Comparison of ENCODE assay signal across 9 cellular contexts in the genomic region with DNA sequence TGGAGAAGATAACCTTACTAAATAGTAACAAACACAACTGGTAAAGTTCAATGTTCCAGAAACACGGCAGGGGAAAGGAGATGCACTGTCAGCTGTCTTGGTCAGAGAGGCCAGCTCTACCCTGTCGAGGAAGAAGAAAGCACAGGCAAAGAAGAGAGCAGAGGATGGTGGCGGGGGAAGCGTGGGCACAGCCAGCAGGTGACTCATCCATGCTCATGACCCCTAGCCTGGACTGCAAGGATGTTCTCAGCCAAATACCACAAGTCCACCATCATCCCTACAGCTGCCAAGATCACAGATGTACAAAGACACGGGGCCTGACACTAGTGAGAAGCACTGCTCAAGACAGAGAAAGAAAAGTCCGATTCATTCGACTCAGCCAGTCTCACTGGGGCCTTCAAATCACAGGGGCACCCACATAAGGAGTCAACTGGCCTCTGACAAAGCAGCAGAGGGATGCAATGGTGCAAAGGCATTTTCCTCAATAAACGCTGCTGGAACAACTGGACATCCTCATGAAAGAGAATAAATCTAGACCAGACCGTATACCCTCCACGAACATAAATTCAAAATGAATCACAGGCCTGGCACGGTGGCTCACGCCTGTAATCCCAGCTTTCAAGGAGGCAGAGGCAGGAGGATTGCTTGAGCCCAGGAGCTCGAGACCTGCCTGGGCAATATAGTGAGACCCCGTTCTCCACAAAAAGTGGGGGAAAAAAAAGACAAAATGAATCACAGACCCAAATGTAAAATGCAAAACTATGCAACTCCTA. TPM values are rescaled to one million over a fixed set of nuclear protein-coding genes. Genes with fewer than 3 reads are reported as not detected.
DNase-seq lines count a peak whose midpoint lies in the region; ATAC-seq, FAIRE-seq and TF ChIP-seq lines count a peak whose summit lies in the region.
"Had no signal": no experiment of that assay in that cellular context is flagged by ENCODE, and none has a peak within 500 bp of the region (broad histone marks: within the 10 kb centered on the region; RNA-seq: fewer than 3 reads in every experiment).

No MANE protein-coding gene starts in this region.

- no peak overlapping the region for H3K4me2 ChIP-seq in HepG2 (ENCODE audit: low read depth, low read length)

- DNase-seq in ACHN (peak; percentile 96), HFFc6 (peak; percentile 97), brain microvascular endothelial cell (peak; percentile 97), HepG2 (ENCODE audit: low spot score) (no peak), putamen (ENCODE audit: low spot score) (no peak), NOMO-1 treated with DMSO at 0.1 percent for 48 hours (lab: John Stamatoyannopoulos, UW; ENCODE audit: unreplicated experiment) (no peak), NCI-H524 (lab: John Stamatoyannopoulos, UW) (no peak), HPDE6-E6E7 (ENCODE audit: extremely low spot score) (no peak)
- DNase-seq: COR-L47 had no signal

- intact Hi-C loops in HepG2 (cut with micrococcal nuclease; ENCODE audit: unreplicated experiment) = no loop called here

- H3K4me1 ChIP-seq in HepG2 (ENCODE audit: insufficient read depth, low read length) = peaks cover 14% of the 10 kb centered on the region

- TF ChIP-seq EP300 in HepG2 (IDR thresholded peaks at IDR 0.05; ENCODE audit: low read depth in 2 of 2, low read length in 2 of 2) = no peak
- no peak for TF ChIP-seq EP300 in HepG2 (CRISPR knock-in tag; IDR thresholded peaks at IDR 0.05; ENCODE audit: borderline replicate concordance)

- no peak overlapping the region for H3K4me3 ChIP-seq in brain microvascular endothelial cell (ENCODE audit: low read depth, low read length)
- H3K4me3 ChIP-seq in HepG2 (replicated peaks in 1 of 3; ENCODE audit: insufficient read depth in 1 of 3, low read depth in 2 of 3, low read length in 3 of 3) = no peak overlapping the region

- no peaks in the 10 kb centered on the region for H3K9me3 Mint-ChIP-seq in HFFc6

- FAIRE-seq in HepG2 (lab: Jason Lieb, UNC) = no peak

- no TSS peak for BruUV-seq in HepG2 (replicated peaks; lab: Mats Ljungman, UMichigan)

- no peaks in the 10 kb centered on the region for H4K20me1 ChIP-seq in HepG2 (ENCODE audit: insufficient read depth, low read length)

- CTCF ChIA-PET in HepG2 (lab: Yijun Ruan, JAX; ENCODE audit: low intra/inter-chr PET ratio, low total read pairs) = no interaction called here

- H3K27me3 ChIP-seq in brain microvascular endothelial cell (replicated peaks) (no peaks in the 10 kb centered on the region), HepG2 (ENCODE audit: control insufficient read depth in 1 of 2, insufficient read depth in 2 of 2, low read length in 2 of 2) (no peaks in the 10 kb centered on the region; a peak in 1 of 5 replicates)

- no peak overlapping the region for H2AFZ ChIP-seq in HepG2 (ENCODE audit: low read length)

- peaks cover 41% of the 10 kb centered on the region for H3K4me1 Mint-ChIP-seq in HFFc6 (ENCODE audit: low read depth)

- H3K27me3 Mint-ChIP-seq in HFFc6 (ENCODE audit: insufficient read depth) = peaks cover 2% of the 10 kb centered on the region; the same call in 1 of the 2 replicates

- H3K27ac Mint-ChIP-seq in HFFc6 = peak overlapping the region; percentile 95

- peak overlapping the region; percentile 73 for H3K4me3 Mint-ChIP-seq in HFFc6

- H3K9ac ChIP-seq in HepG2 (ENCODE audit: insufficient read depth, low read depth, low read length) = no peak overlapping the region

- peak; percentile 15; the same call in 2 of the 3 replicates for ATAC-seq in HepG2

- no peak for TF ChIP-seq POLR2A in HepG2 (IDR thresholded peaks at IDR 0.05; ENCODE audit: insufficient read depth in 1 of 2, low read depth in 2 of 2, low read length in 2 of 2)

- in situ Hi-C loops in ACHN (cut with HindIII; ENCODE audit: low pct_ligation_motif_present, low pct_unique_long_range_greater_than_20kb, low sequenced_read_pairs) (no loop called here), brain microvascular endothelial cell (cut with HindIII; ENCODE audit: low pct_ligation_motif_present, low sequenced_read_pairs) (no loop called here), HepG2 (cut with HindIII; ENCODE audit: extremely low pct_ligation_motif_present, low pct_unique_long_range_greater_than_20kb) (no loop called here)

- POLR2A ChIA-PET in HepG2 (lab: Yijun Ruan, JAX) = no interaction called here

- TF ChIP-seq CTCF in HFFc6 (IDR thresholded peaks at IDR 0.05) (no peak), brain microvascular endothelial cell (IDR thresholded peaks at IDR 0.05; ENCODE audit: low read depth, low read length, missing control alignments) (no peak), HepG2 (CRISPR knock-in tag; IDR thresholded peaks at IDR 0.05) (no peak)

- H3K36me3 Mint-ChIP-seq in HFFc6 (ENCODE audit: low read depth) = peaks cover 37% of the 10 kb centered on the region

- TF ChIP-seq RAD21 in HepG2 (CRISPR knock-in tag; IDR thresholded peaks at IDR 0.05) = no peak

- H3K79me2 ChIP-seq in HepG2 (ENCODE audit: insufficient read depth, low read length) = peaks cover 19% of the 10 kb centered on the region

- H3K9me3 ChIP-seq in HepG2 (ENCODE audit: low read length) = no peaks in the 10 kb centered on the region

- H3K36me3 ChIP-seq in brain microvascular endothelial cell (replicated peaks) (peaks cover 23% of the 10 kb centered on the region), HepG2 (replicated peaks in 1 of 2; ENCODE audit: control insufficient read depth in 1 of 2, insufficient read depth in 2 of 2, low read length in 2 of 2) (peaks cover 35 to 75% of the 10 kb centered on the region in 2 experiments)

- H3K27ac ChIP-seq in brain microvascular endothelial cell (peak overlapping the region; percentile 87), HepG2 (ENCODE audit: extremely low read length, insufficient read depth, low read length) (no peak overlapping the region)

- 93% methylated on average over 14 of the region's 14 CpGs for WGBS in HepG2 (ENCODE audit: low lambda C conversion rate)

RNA-seq across cellular contexts. Expression of gene DTYMK, which starts 5.6 kb away (rescaled TPM):
- total RNA-seq in HFFc6 (2021; fragmentation: NEBNext Ultra II Directional; extraction: Animal tissue kit (Norgen Biotek cat#: 25700)) = 10 to 100 TPM; 56.8 to 84.2 (median 76.1) TPM
- 124 and 134 TPM in 2 replicates for total RNA-seq in HepG2 (2016; rRNA removed; fragmentation: Illumina TruSeq; extraction: Trizol)
- total RNA-seq in HepG2 (2016; cell fraction: cytosol; rRNA removed; fragmentation: Illumina TruSeq; extraction: Trizol; ENCODE audit: low read depth) = 63.0 and 77.3 TPM in 2 replicates
- 125 and 130 TPM in 2 replicates for total RNA-seq in HepG2 (2016; cell fraction: insoluble cytoplasmic fraction; rRNA removed; fragmentation: Illumina TruSeq; extraction: Trizol)
- 99.9 and 116 TPM in 2 replicates for total RNA-seq in HepG2 (2016; cell fraction: membrane; rRNA removed; fragmentation: Illumina TruSeq; extraction: Trizol)
- total RNA-seq in HepG2 (2016; cell fraction: nucleus; rRNA removed; fragmentation: Illumina TruSeq; extraction: Trizol) = 56.0 and 67.3 TPM in 2 replicates
- polyA plus RNA-seq in HepG2 (2011; rRNA removed) = 39.5 and 57.5 TPM in 2 replicates
- polyA plus RNA-seq in HepG2 (2011; cell fraction: cytosol; rRNA removed) = 30.6 and 53.2 TPM in 2 replicates
- 36.9 and 39.6 TPM in 2 replicates for polyA plus RNA-seq in HepG2 (2011; cell fraction: nucleus; rRNA removed)
- polyA plus RNA-seq in HepG2 (2012) = 29.8 and 41.3 TPM in 2 replicates
- polyA plus RNA-seq in HepG2 (2016; cell fraction: cytosol; fragmentation: Illumina TruSeq; extraction: Trizol; ENCODE audit: low read depth) = 57.1 and 73.3 TPM in 2 replicates
- polyA plus RNA-seq in HepG2 (2016; cell fraction: insoluble cytoplasmic fraction; fragmentation: Illumina TruSeq; extraction: Trizol; ENCODE audit: low read depth) = 98.3 and 102 TPM in 2 replicates
- polyA plus RNA-seq in HepG2 (2016; cell fraction: membrane; fragmentation: Illumina TruSeq; extraction: Trizol; ENCODE audit: low read depth) = 74.9 and 82.8 TPM in 2 replicates
- polyA plus RNA-seq in HepG2 (2016; cell fraction: nucleus; fragmentation: Illumina TruSeq; extraction: Trizol; ENCODE audit: insufficient read depth, low read depth) = 101 and 105 TPM in 2 replicates
- 26.4 and 34.1 TPM in 2 replicates for polyA minus RNA-seq in HepG2 (2011; rRNA and poly(A)+ RNA removed; ENCODE audit: low replicate concordance)
- 11.1 and 15.5 TPM in 2 replicates for polyA minus RNA-seq in HepG2 (2011; cell fraction: cytosol; rRNA and poly(A)+ RNA removed)
- 13.2 and 17.9 TPM in 2 replicates for polyA minus RNA-seq in HepG2 (2011; cell fraction: nucleus; rRNA and poly(A)+ RNA removed)

RNA-seq across cellular contexts. Expression of gene ING5, which starts 20.8 kb away (rescaled TPM):
- total RNA-seq in HFFc6 (2021; fragmentation: NEBNext Ultra II Directional; extraction: Animal tissue kit (Norgen Biotek cat#: 25700)) = 10 to 100 TPM; 18.7 to 20.0 (median 19.5) TPM
- 56.7 and 61.9 TPM in 2 replicates for total RNA-seq in HepG2 (2016; rRNA removed; fragmentation: Illumina TruSeq; extraction: Trizol)
- total RNA-seq in HepG2 (2016; cell fraction: cytosol; rRNA removed; fragmentation: Illumina TruSeq; extraction: Trizol; ENCODE audit: low read depth) = 33.4 and 40.8 TPM in 2 replicates
- total RNA-seq in HepG2 (2016; cell fraction: insoluble cytoplasmic fraction; rRNA removed; fragmentation: Illumina TruSeq; extraction: Trizol) = 56.8 and 63.9 TPM in 2 replicates
- total RNA-seq in HepG2 (2016; cell fraction: membrane; rRNA removed; fragmentation: Illumina TruSeq; extraction: Trizol) = 47.0 and 50.8 TPM in 2 replicates
- total RNA-seq in HepG2 (2016; cell fraction: nucleus; rRNA removed; fragmentation: Illumina TruSeq; extraction: Trizol) = 51.6 and 62.1 TPM in 2 replicates
- polyA plus RNA-seq in HepG2 (2011; rRNA removed) = 71.9 and 86.9 TPM in 2 replicates
- polyA plus RNA-seq in HepG2 (2011; cell fraction: cytosol; rRNA removed) = 79.8 and 81.8 TPM in 2 replicates
- polyA plus RNA-seq in HepG2 (2011; cell fraction: nucleus; rRNA removed) = 137 and 149 TPM in 2 replicates
- 47.2 and 55.2 TPM in 2 replicates for polyA plus RNA-seq in HepG2 (2012)
- 25.6 and 28.6 TPM in 2 replicates for polyA plus RNA-seq in HepG2 (2016; cell fraction: cytosol; fragmentation: Illumina TruSeq; extraction: Trizol; ENCODE audit: low read depth)
- polyA plus RNA-seq in HepG2 (2016; cell fraction: insoluble cytoplasmic fraction; fragmentation: Illumina TruSeq; extraction: Trizol; ENCODE audit: low read depth) = 56.0 and 56.2 TPM in 2 replicates
- 51.0 and 51.1 TPM in 2 replicates for polyA plus RNA-seq in HepG2 (2016; cell fraction: membrane; fragmentation: Illumina TruSeq; extraction: Trizol; ENCODE audit: low read depth)
- 128 and 130 TPM in 2 replicates for polyA plus RNA-seq in HepG2 (2016; cell fraction: nucleus; fragmentation: Illumina TruSeq; extraction: Trizol; ENCODE audit: insufficient read depth, low read depth)
- polyA minus RNA-seq in HepG2 (2011; rRNA and poly(A)+ RNA removed; ENCODE audit: low replicate concordance) = 31.8 and 64.1 TPM in 2 replicates
- polyA minus RNA-seq in HepG2 (2011; cell fraction: cytosol; rRNA and poly(A)+ RNA removed) = 18.9 and 34.5 TPM in 2 replicates
- polyA minus RNA-seq in HepG2 (2011; cell fraction: nucleus; rRNA and poly(A)+ RNA removed) = 55.4 and 70.4 TPM in 2 replicates

RNA-seq across cellular contexts. Expression of gene ATG4B, which starts 43.5 kb away (rescaled TPM):
- 10 to 100 TPM; 43.5 to 58.3 (median 51.9) TPM for total RNA-seq in HFFc6 (2021; fragmentation: NEBNext Ultra II Directional; extraction: Animal tissue kit (Norgen Biotek cat#: 25700))
- 95.5 and 96.3 TPM in 2 replicates for total RNA-seq in HepG2 (2016; rRNA removed; fragmentation: Illumina TruSeq; extraction: Trizol)
- 36.7 and 38.3 TPM in 2 replicates for total RNA-seq in HepG2 (2016; cell fraction: cytosol; rRNA removed; fragmentation: Illumina TruSeq; extraction: Trizol; ENCODE audit: low read depth)
- 89.4 and 100 TPM in 2 replicates for total RNA-seq in HepG2 (2016; cell fraction: insoluble cytoplasmic fraction; rRNA removed; fragmentation: Illumina TruSeq; extraction: Trizol)
- total RNA-seq in HepG2 (2016; cell fraction: membrane; rRNA removed; fragmentation: Illumina TruSeq; extraction: Trizol) = 29.3 and 29.5 TPM in 2 replicates
- 81.6 and 83.5 TPM in 2 replicates for total RNA-seq in HepG2 (2016; cell fraction: nucleus; rRNA removed; fragmentation: Illumina TruSeq; extraction: Trizol)
- 239 and 300 TPM in 2 replicates for polyA plus RNA-seq in HepG2 (2011; rRNA removed)
- polyA plus RNA-seq in HepG2 (2011; cell fraction: cytosol; rRNA removed) = 143 and 145 TPM in 2 replicates
- 1,044 and 1,316 TPM in 2 replicates for polyA plus RNA-seq in HepG2 (2011; cell fraction: nucleus; rRNA removed)
- polyA plus RNA-seq in HepG2 (2012) = 190 and 212 TPM in 2 replicates
- polyA plus RNA-seq in HepG2 (2016; cell fraction: cytosol; fragmentation: Illumina TruSeq; extraction: Trizol; ENCODE audit: low read depth) = 14.7 and 15.7 TPM in 2 replicates
- polyA plus RNA-seq in HepG2 (2016; cell fraction: insoluble cytoplasmic fraction; fragmentation: Illumina TruSeq; extraction: Trizol; ENCODE audit: low read depth) = 75.1 and 104 TPM in 2 replicates
- 19.2 and 21.6 TPM in 2 replicates for polyA plus RNA-seq in HepG2 (2016; cell fraction: membrane; fragmentation: Illumina TruSeq; extraction: Trizol; ENCODE audit: low read depth)
- 244 TPM in 2 replicates for polyA plus RNA-seq in HepG2 (2016; cell fraction: nucleus; fragmentation: Illumina TruSeq; extraction: Trizol; ENCODE audit: insufficient read depth, low read depth)
- 85.8 and 275 TPM in 2 replicates for polyA minus RNA-seq in HepG2 (2011; rRNA and poly(A)+ RNA removed; ENCODE audit: low replicate concordance)
- polyA minus RNA-seq in HepG2 (2011; cell fraction: cytosol; rRNA and poly(A)+ RNA removed) = 75.1 and 78.1 TPM in 2 replicates
- 203 and 244 TPM in 2 replicates for polyA minus RNA-seq in HepG2 (2011; cell fraction: nucleus; rRNA and poly(A)+ RNA removed)

RNA-seq across cellular contexts. Expression of gene THAP4, which starts 44.1 kb away (rescaled TPM):
- 10 to 100 TPM; 40.6 to 47.9 (median 43.0) TPM for total RNA-seq in HFFc6 (2021; fragmentation: NEBNext Ultra II Directional; extraction: Animal tissue kit (Norgen Biotek cat#: 25700))
- total RNA-seq in HepG2 (2016; rRNA removed; fragmentation: Illumina TruSeq; extraction: Trizol) = 68.2 and 75.7 TPM in 2 replicates
- total RNA-seq in HepG2 (2016; cell fraction: cytosol; rRNA removed; fragmentation: Illumina TruSeq; extraction: Trizol; ENCODE audit: low read depth) = 133 and 143 TPM in 2 replicates
- total RNA-seq in HepG2 (2016; cell fraction: insoluble cytoplasmic fraction; rRNA removed; fragmentation: Illumina TruSeq; extraction: Trizol) = 59.6 and 76.6 TPM in 2 replicates
- total RNA-seq in HepG2 (2016; cell fraction: membrane; rRNA removed; fragmentation: Illumina TruSeq; extraction: Trizol) = 167 and 184 TPM in 2 replicates
- 30.7 and 35.8 TPM in 2 replicates for total RNA-seq in HepG2 (2016; cell fraction: nucleus; rRNA removed; fragmentation: Illumina TruSeq; extraction: Trizol)
- 59.7 and 70.2 TPM in 2 replicates for polyA plus RNA-seq in HepG2 (2011; rRNA removed)
- polyA plus RNA-seq in HepG2 (2011; cell fraction: cytosol; rRNA removed) = 54.6 and 83.4 TPM in 2 replicates
- 44.5 and 45.2 TPM in 2 replicates for polyA plus RNA-seq in HepG2 (2011; cell fraction: nucleus; rRNA removed)
- polyA plus RNA-seq in HepG2 (2012) = 52.8 and 71.5 TPM in 2 replicates
- polyA plus RNA-seq in HepG2 (2016; cell fraction: cytosol; fragmentation: Illumina TruSeq; extraction: Trizol; ENCODE audit: low read depth) = 151 and 156 TPM in 2 replicates
- 70.7 and 84.7 TPM in 2 replicates for polyA plus RNA-seq in HepG2 (2016; cell fraction: insoluble cytoplasmic fraction; fragmentation: Illumina TruSeq; extraction: Trizol; ENCODE audit: low read depth)
- polyA plus RNA-seq in HepG2 (2016; cell fraction: membrane; fragmentation: Illumina TruSeq; extraction: Trizol; ENCODE audit: low read depth) = 183 and 195 TPM in 2 replicates
- 54.6 and 58.8 TPM in 2 replicates for polyA plus RNA-seq in HepG2 (2016; cell fraction: nucleus; fragmentation: Illumina TruSeq; extraction: Trizol; ENCODE audit: insufficient read depth, low read depth)
- 38.3 and 105 TPM in 2 replicates for polyA minus RNA-seq in HepG2 (2011; rRNA and poly(A)+ RNA removed; ENCODE audit: low replicate concordance)
- 40.5 and 45.2 TPM in 2 replicates for polyA minus RNA-seq in HepG2 (2011; cell fraction: cytosol; rRNA and poly(A)+ RNA removed)
- polyA minus RNA-seq in HepG2 (2011; cell fraction: nucleus; rRNA and poly(A)+ RNA removed) = 18.9 and 20.6 TPM in 2 replicates

RNA-seq across cellular contexts. Expression of gene D2HGDH, which starts 53.4 kb away (rescaled TPM):
- 10 to 100 TPM; 14.0 to 21.6 (median 16.4) TPM for total RNA-seq in HFFc6 (2021; fragmentation: NEBNext Ultra II Directional; extraction: Animal tissue kit (Norgen Biotek cat#: 25700))
- 10.2 and 20.3 TPM in 2 replicates for total RNA-seq in HepG2 (2016; rRNA removed; fragmentation: Illumina TruSeq; extraction: Trizol)
- 5.4 and 6.4 TPM in 2 replicates for total RNA-seq in HepG2 (2016; cell fraction: cytosol; rRNA removed; fragmentation: Illumina TruSeq; extraction: Trizol; ENCODE audit: low read depth)
- 9.1 and 22.3 TPM in 2 replicates for total RNA-seq in HepG2 (2016; cell fraction: insoluble cytoplasmic fraction; rRNA removed; fragmentation: Illumina TruSeq; extraction: Trizol)
- total RNA-seq in HepG2 (2016; cell fraction: membrane; rRNA removed; fragmentation: Illumina TruSeq; extraction: Trizol) = 6.5 and 7.3 TPM in 2 replicates
- 18.0 and 21.4 TPM in 2 replicates for total RNA-seq in HepG2 (2016; cell fraction: nucleus; rRNA removed; fragmentation: Illumina TruSeq; extraction: Trizol)
- polyA plus RNA-seq in HepG2 (2011; rRNA removed) = 19.2 and 20.5 TPM in 2 replicates
- polyA plus RNA-seq in HepG2 (2011; cell fraction: cytosol; rRNA removed) = 6.4 and 12.2 TPM in 2 replicates
- 166 and 260 TPM in 2 replicates for polyA plus RNA-seq in HepG2 (2011; cell fraction: nucleus; rRNA removed)
- 16.1 and 26.4 TPM in 2 replicates for polyA plus RNA-seq in HepG2 (2012)
- 1.4 and 1.5 TPM in 2 replicates for polyA plus RNA-seq in HepG2 (2016; cell fraction: cytosol; fragmentation: Illumina TruSeq; extraction: Trizol; ENCODE audit: low read depth)
- polyA plus RNA-seq in HepG2 (2016; cell fraction: insoluble cytoplasmic fraction; fragmentation: Illumina TruSeq; extraction: Trizol; ENCODE audit: low read depth) = 7.6 and 10.2 TPM in 2 replicates
- 3.0 and 3.4 TPM in 2 replicates for polyA plus RNA-seq in HepG2 (2016; cell fraction: membrane; fragmentation: Illumina TruSeq; extraction: Trizol; ENCODE audit: low read depth)
- 52.5 and 55.5 TPM in 2 replicates for polyA plus RNA-seq in HepG2 (2016; cell fraction: nucleus; fragmentation: Illumina TruSeq; extraction: Trizol; ENCODE audit: insufficient read depth, low read depth)
- polyA minus RNA-seq in HepG2 (2011; rRNA and poly(A)+ RNA removed; ENCODE audit: low replicate concordance) = 12.2 and 16.0 TPM in 2 replicates
- polyA minus RNA-seq in HepG2 (2011; cell fraction: cytosol; rRNA and poly(A)+ RNA removed) = 6.7 and 8.6 TPM in 2 replicates
- 21.5 and 26.5 TPM in 2 replicates for polyA minus RNA-seq in HepG2 (2011; cell fraction: nucleus; rRNA and poly(A)+ RNA removed)

Comparison
In these comparisons a context has a peak if more than half of its experiments do, and no peak if none do; other contexts are left out.
1. DNase-seq: peak in ACHN (single experiment), HFFc6 (single experiment) and brain microvascular endothelial cell (single experiment); none in HepG2 (single experiment), putamen (single experiment), NOMO-1 treated with DMSO at 0.1 percent for 48 hours (single experiment), NCI-H524 (0 of 2) and HPDE6-E6E7 (single experiment).